7 cellular contexts compared by ENCODE assay signal in the genomic region with DNA sequence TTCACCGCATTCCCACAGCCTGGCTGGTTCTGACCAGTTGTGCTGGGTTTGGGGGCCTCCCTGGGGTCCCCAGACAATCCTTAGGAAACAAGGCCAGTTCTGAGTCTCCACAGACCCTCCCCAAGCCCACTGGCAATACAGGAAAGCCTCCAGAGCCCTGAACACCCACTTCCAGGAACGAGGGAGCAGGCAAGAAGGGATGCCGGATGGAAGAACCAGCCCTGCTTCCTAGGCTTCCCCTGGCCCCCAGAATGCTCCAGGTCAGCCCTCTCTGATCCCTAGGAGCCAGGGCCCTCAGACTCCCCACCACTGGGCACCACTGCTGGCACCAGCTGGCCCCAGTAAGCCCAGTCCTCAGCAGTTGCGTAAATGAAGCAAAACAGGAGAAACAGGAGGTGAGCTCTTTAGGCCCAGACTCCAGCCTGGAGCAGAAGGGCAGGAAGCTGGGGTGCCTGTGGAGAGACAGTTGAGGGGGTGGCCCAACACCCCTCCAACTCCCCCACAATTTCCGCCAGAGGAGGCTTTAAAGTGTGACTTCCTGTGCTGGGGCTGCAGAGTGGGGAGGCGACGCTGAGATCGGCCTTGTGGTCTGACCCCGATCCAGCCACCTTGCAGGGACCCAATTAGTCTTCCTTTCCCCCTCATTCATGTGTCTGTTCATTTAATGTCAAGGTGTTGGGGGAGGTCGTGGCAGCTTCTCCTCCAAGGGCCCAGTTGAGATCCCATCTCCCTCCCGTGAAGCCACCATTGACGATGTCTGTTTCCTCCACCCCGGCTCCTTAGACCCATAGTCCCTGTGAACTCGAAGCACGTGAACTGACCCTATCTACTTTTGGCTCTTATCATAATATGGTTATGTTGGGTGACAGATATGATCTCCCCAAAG. TPM values are rescaled to one million over a fixed set of nuclear protein-coding genes. Genes with fewer than 3 reads are reported as not detected.
DNase-seq lines count a peak whose midpoint lies in the region; ATAC-seq and TF ChIP-seq lines count a peak whose summit lies in the region.

No MANE protein-coding gene starts in this region.

- H3K79me2 ChIP-seq in osteoblast (ENCODE audit: insufficient read depth, low read length), result peaks cover 93% of the 10 kb centered on the region

- H4K20me1 ChIP-seq in osteoblast (ENCODE audit: insufficient read depth, low read length), result peaks cover 81% of the 10 kb centered on the region

- H3K4me2 ChIP-seq in osteoblast (ENCODE audit: insufficient read depth, low read length), result peak overlapping the region; percentile 96

- H3K36me3 ChIP-seq in WERI-Rb-1, result peaks cover 4% of the 10 kb centered on the region; the same call in 1 of the 2 replicates
- no peaks in the 10 kb centered on the region for H3K36me3 ChIP-seq in endocrine pancreas (ENCODE audit: control insufficient read depth, insufficient read depth, low read length)
- peaks cover 38% of the 10 kb centered on the region for H3K36me3 ChIP-seq in osteoblast (ENCODE audit: insufficient read depth, low read length)

- no peak for ATAC-seq in HG02840 (IDR thresholded peaks at IDR 0.05; ENCODE audit: low FRiP score, unreplicated experiment)

- peak overlapping the region; percentile 14 for H3K9ac ChIP-seq in endocrine pancreas (ENCODE audit: control insufficient read depth, insufficient read depth, low read length)

- CTCF ChIA-PET in GM10248 (lab: Yijun Ruan, JAX), result interaction anchor here (0.9 to 3.7 kb wide), 10 partner anchors 9 to 277 kb away, joined by 3 to 24 read pairs (median 6); no protein-coding TSS in a partner anchor

- no peaks in the 10 kb centered on the region for H3K9me3 ChIP-seq in WERI-Rb-1 (ENCODE audit: severe bottlenecking)
- no peaks in the 10 kb centered on the region for H3K9me3 ChIP-seq in endocrine pancreas (ENCODE audit: control insufficient read depth, low read length)
- no peaks in the 10 kb centered on the region for H3K9me3 ChIP-seq in osteoblast (ENCODE audit: low read depth, low read length)

- H3K4me1 ChIP-seq in endocrine pancreas (ENCODE audit: control insufficient read depth, insufficient read depth, low read length) (no peaks in the 10 kb centered on the region), osteoblast (ENCODE audit: insufficient read depth, low read length) (peaks cover 81% of the 10 kb centered on the region)

- POLR2A ChIA-PET in GM10248 (lab: Yijun Ruan, JAX), result interaction anchor here (0.5 to 2.1 kb wide), 4 partner anchors 134 to 530 kb away, joined by 3 to 9 read pairs (median 6); partner anchors contain the start of genes GAPDH, TPI1 and VAMP1

- no peak overlapping the region for H2AFZ ChIP-seq in osteoblast (ENCODE audit: low read length)

- TF ChIP-seq CTCF in WERI-Rb-1 (IDR thresholded peaks at IDR 0.05; ENCODE audit: low read depth, low read length) (no peak), osteoblast (IDR thresholded peaks at IDR 0.05; ENCODE audit: extremely low read depth, low read depth, low read length) (no peak), GM10248 (IDR thresholded peaks at IDR 0.05; ENCODE audit: control extremely low read depth, extremely low read depth, low read depth, missing control alignments) (no peak)

- peak overlapping the region; percentile 41 for H3K4me3 ChIP-seq in WERI-Rb-1 (ENCODE audit: low read depth, low read length)
- H3K4me3 ChIP-seq in endocrine pancreas (ENCODE audit: control insufficient read depth, insufficient read depth, low read length), result no peak overlapping the region
- H3K4me3 ChIP-seq in osteoblast (ENCODE audit: insufficient read depth, low read length), result peak overlapping the region; percentile 66

- H3K27me3 ChIP-seq in WERI-Rb-1 (ENCODE audit: insufficient read depth, low read depth, severe bottlenecking) (no peaks in the 10 kb centered on the region), endocrine pancreas (ENCODE audit: control insufficient read depth, insufficient read depth, low read length) (no peaks in the 10 kb centered on the region), osteoblast (ENCODE audit: insufficient read depth, low read length) (no peaks in the 10 kb centered on the region)

- DNase-seq in HT1080 (ENCODE audit: low read depth) (peak; percentile 53), WERI-Rb-1 (no peak), osteoblast (ENCODE audit: insufficient read length, low spot score, missing footprints) (peak; percentile 29), amygdala (lab: John Stamatoyannopoulos, UW) (no peak), GM10248 (ENCODE audit: extremely low spot score) (no peak)

- H3K27ac ChIP-seq in WERI-Rb-1 (peak overlapping the region; percentile 64), osteoblast (ENCODE audit: low read depth, low read length) (peak overlapping the region; percentile 99)

RNA-seq across cellular contexts. Expression of gene TNFRSF1A, which starts 4.8 kb away (rescaled TPM):
- total RNA-seq in HT1080 (2014; rRNA removed; shearing (Covaris generic)), result 124 and 209 TPM in 2 replicates
- 228 and 247 TPM in 2 replicates for polyA plus RNA-seq in HT1080 (2015; cell fraction: cytosol; rRNA removed)
- 219 and 235 TPM in 2 replicates for polyA plus RNA-seq in HT1080 (2015; cell fraction: nucleus; rRNA removed)
- 228 and 255 TPM in 2 replicates for total RNA-seq in osteoblast

RNA-seq across cellular contexts. Expression of gene PLEKHG6, which starts 26.6 kb away (rescaled TPM):
- 0.07 TPM in 1 of 2 replicates, not detected in the other for total RNA-seq in HT1080 (2014; rRNA removed; shearing (Covaris generic))
- polyA plus RNA-seq in HT1080 (2015; cell fraction: cytosol; rRNA removed), result not detected in 2 replicates
- not detected in 2 replicates for polyA plus RNA-seq in HT1080 (2015; cell fraction: nucleus; rRNA removed)
- not detected in 2 replicates for total RNA-seq in osteoblast

RNA-seq across cellular contexts. Expression of gene SCNN1A, which starts 38.3 kb away (rescaled TPM):
- 0.11 and 1.8 TPM in 2 replicates for total RNA-seq in HT1080 (2014; rRNA removed; shearing (Covaris generic))
- polyA plus RNA-seq in HT1080 (2015; cell fraction: cytosol; rRNA removed), result 1.5 and 2.2 TPM in 2 replicates
- 1.6 and 3.7 TPM in 2 replicates for polyA plus RNA-seq in HT1080 (2015; cell fraction: nucleus; rRNA removed)
- under 0.01 and 0.36 TPM in 2 replicates for total RNA-seq in osteoblast

RNA-seq across cellular contexts. Expression of gene LTBR, which starts 46.9 kb away (rescaled TPM):
- 84.7 and 105 TPM in 2 replicates for total RNA-seq in HT1080 (2014; rRNA removed; shearing (Covaris generic))
- polyA plus RNA-seq in HT1080 (2015; cell fraction: cytosol; rRNA removed), result 138 and 153 TPM in 2 replicates
- 185 and 188 TPM in 2 replicates for polyA plus RNA-seq in HT1080 (2015; cell fraction: nucleus; rRNA removed)
- 110 and 121 TPM in 2 replicates for total RNA-seq in osteoblast

Comparison
In these comparisons a context has a peak if more than half of its experiments do, and no peak if none do; other contexts are left out.
1. DNase-seq: peak in HT1080 (single experiment) and osteoblast (single experiment); none in WERI-Rb-1 (single experiment), amygdala (0 of 56) and GM10248 (single experiment).